Comparison of ENCODE assay signal across 9 cellular contexts in the genomic region with DNA sequence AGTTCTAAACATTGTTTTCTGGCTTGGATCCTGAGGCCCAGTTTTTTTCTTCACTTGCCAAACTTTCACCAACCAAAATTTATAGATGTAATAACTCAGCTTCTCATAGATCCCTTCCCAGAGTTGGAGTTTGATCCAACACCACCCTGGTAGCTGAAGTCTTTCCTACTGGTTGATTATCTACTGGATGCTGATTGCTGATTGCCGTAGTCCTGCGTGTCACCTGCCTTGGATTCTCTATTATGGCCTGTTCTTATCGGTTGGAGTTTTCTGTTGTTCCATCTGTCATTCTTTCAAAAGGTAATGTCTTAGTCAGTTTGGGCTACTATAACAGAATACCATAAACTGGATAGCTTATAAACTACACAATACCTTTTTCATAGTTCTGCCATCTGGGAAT. TPM values are rescaled to one million over a fixed set of nuclear protein-coding genes. Genes with fewer than 3 reads are reported as not detected.
"Had no signal": no experiment of that assay in that cellular context is flagged by ENCODE, and none has a peak within 500 bp of the region (broad histone marks: within the 10 kb centered on the region; RNA-seq: fewer than 3 reads in every experiment).

No MANE protein-coding gene starts in this region.

- H3K4me2 ChIP-seq: GM23338 had no signal

- H3K4me1 ChIP-seq: HAP-1 had no signal

- H3K9me3 Mint-ChIP-seq: HFFc6 had no signal

- ATAC-seq: GM23338, HCT116 had no signal

- H3K27ac Mint-ChIP-seq: GM23338, HFFc6 had no signal

- H3K4me3 ChIP-seq: GM23338, HAP-1 had no signal

- H3K9me3 ChIP-seq: HAP-1 had no signal

- H3K36me3 ChIP-seq: HAP-1 had no signal

- H3K4me3 Mint-ChIP-seq: GM23338, HFFc6, IgD-negative memory B cell had no signal

- H2AFZ ChIP-seq: GM23338 had no signal

- FAIRE-seq: HTR-8/SVneo had no signal

- DNase-seq: H7, HFFc6 had no signal

RNA-seq across cellular contexts. Expression of a gene that starts 17.3 kb away (rescaled TPM):
- total RNA-seq: GM23338, H4, H7, HFFc6, HT-29 had no signal
- polyA plus RNA-seq: GM23338, IgD-negative memory B cell had no signal

RNA-seq across cellular contexts. Expression of a gene that starts 34.5 kb away (rescaled TPM):
- total RNA-seq: GM23338, H4, H7, HFFc6, HT-29 had no signal
- polyA plus RNA-seq: GM23338, IgD-negative memory B cell had no signal
